ENCODE assay signal across 11 cellular contexts in genomic region chr22:24565077-24565476, GRCh38. TPM values are rescaled to one million over a fixed set of nuclear protein-coding genes. Genes with fewer than 3 reads are reported as not detected.
"Had no signal": no experiment of that assay in that cellular context is flagged by ENCODE, and none has a peak within 500 bp of the region (broad histone marks: within the 10 kb centered on the region; RNA-seq: fewer than 3 reads in every experiment).

No MANE protein-coding gene starts in this region.

- H3K4me1 ChIP-seq: ascending aorta, parathyroid adenoma had no signal

- H3K27me3 Mint-ChIP-seq: activated naive CD8-positive, alpha-beta T cell treated with anti-CD3 and anti-CD28 coated beads, Interleukin-2, amount 10 ng/mL, durations not matched to agents 7 days and 5 days; naive thymus-derived CD4-positive, alpha-beta T cell; stimulated activated memory B cell treated with anti-CD40 and anti-IgM and Interleukin-4, amounts not matched to agents 10 μg/mL and 1 μg/mL and 100 μg/mL, for 72 hours had no signal

- H3K27me3 ChIP-seq: ascending aorta had no signal

- DNase-seq: activated CD4-positive, CD25-positive, alpha-beta regulatory T cell treated with anti-CD3 and anti-CD28 coated beads, Interleukin-2, amount 50 U/mL, for 72 hours; activated naive CD8-positive, alpha-beta T cell treated with anti-CD3 and anti-CD28 coated beads, Interleukin-2, amount 10 ng/mL, durations not matched to agents 7 days and 5 days; foreskin melanocyte; kidney glomerular epithelial cell; mammary epithelial cell; naive thymus-derived CD4-positive, alpha-beta T cell; SIG-M5 had no signal

- H3K9me3 Mint-ChIP-seq: activated naive CD8-positive, alpha-beta T cell treated with anti-CD3 and anti-CD28 coated beads, Interleukin-2, amount 10 ng/mL, durations not matched to agents 7 days and 5 days; naive thymus-derived CD4-positive, alpha-beta T cell; stimulated activated memory B cell treated with anti-CD40 and anti-IgM and Interleukin-4, amounts not matched to agents 10 μg/mL and 1 μg/mL and 100 μg/mL, for 72 hours had no signal

- H3K27ac ChIP-seq: parathyroid adenoma had no signal

- H3K4me3 ChIP-seq: ascending aorta, smooth muscle cell had no signal

- H3K9me3 ChIP-seq: ascending aorta had no signal

- H3K4me3 Mint-ChIP-seq: activated naive CD8-positive, alpha-beta T cell treated with anti-CD3 and anti-CD28 coated beads, Interleukin-2, amount 10 ng/mL, durations not matched to agents 7 days and 5 days; stimulated activated memory B cell treated with anti-CD40 and anti-IgM and Interleukin-4, amounts not matched to agents 10 μg/mL and 1 μg/mL and 100 μg/mL, for 72 hours had no signal

- ATAC-seq: naive thymus-derived CD4-positive, alpha-beta T cell; stimulated activated memory B cell treated with anti-CD40 and anti-IgM and Interleukin-4, amounts not matched to agents 10 μg/mL and 1 μg/mL and 100 μg/mL, for 72 hours had no signal

- H3K27ac Mint-ChIP-seq: stimulated activated memory B cell treated with anti-CD40 and anti-IgM and Interleukin-4, amounts not matched to agents 10 μg/mL and 1 μg/mL and 100 μg/mL, for 72 hours had no signal

RNA-seq across cellular contexts. Expression of gene LRRC75B, which starts 27.8 kb away (rescaled TPM):
- polyA plus RNA-seq: naive thymus-derived CD4-positive, alpha-beta T cell had no signal

RNA-seq across cellular contexts. Expression of gene GGT1, which starts 37.9 kb away (rescaled TPM):
- total RNA-seq: ascending aorta had no signal
